Comparison of ENCODE assay signal across 18 cellular contexts in genomic region chr5:61089351-61089750, GRCh38.
DNase-seq lines count a peak whose midpoint lies in the region; ATAC-seq, FAIRE-seq and TF ChIP-seq lines count a peak whose summit lies in the region.
"Had no signal": no experiment of that assay in that cellular context is flagged by ENCODE, and none has a peak within 500 bp of the region (broad histone marks: within the 10 kb centered on the region; RNA-seq: fewer than 3 reads in every experiment).

No MANE protein-coding gene starts in this region.

- H3K4me3 ChIP-seq in endothelial cell of umbilical vein (replicated peaks in 1 of 3; ENCODE audit: insufficient read depth in 1 of 3, low read depth in 1 of 3, low read length in 3 of 3): no peak overlapping the region
- H3K4me3 ChIP-seq: A549, K562, SK-N-MC had no signal

- H3K9me3 ChIP-seq in endothelial cell of umbilical vein (replicated peaks; ENCODE audit: control insufficient read depth, insufficient read depth, low read length): no peaks in the 10 kb centered on the region

- dilution Hi-C loops in endothelial cell of umbilical vein (cut with MboI; ENCODE audit: extremely low pct_ligation_motif_present, low sequenced_read_pairs): no loop called here

- BruUV-seq in endothelial cell of umbilical vein (replicated peaks; lab: Mats Ljungman, UMichigan): no TSS peak

- DNase-seq in EH (ENCODE audit: low read depth) (peak; percentile 31), LHCN-M2 (ENCODE audit: low read depth) (peak; percentile 62), endothelial cell of umbilical vein (ENCODE audit: low read depth, low spot score) (no peak), myocyte (ENCODE audit: low read depth) (peak; percentile 11), GM19240 (ENCODE audit: insufficient read length, low spot score) (no peak), GM10266 (ENCODE audit: extremely low spot score) (no peak)
- DNase-seq: AML-193, NCI-H1436 treated with DMSO at 0.1 percent for 48 hours, NCI-H2081, NCI-H510A, NCI-H774 had no signal

- ATAC-seq in GM18873 (IDR thresholded peaks at IDR 0.05; ENCODE audit: low FRiP score, unreplicated experiment): no peak
- ATAC-seq: A549, HCT116, K562, Right ventricle myocardium inferior had no signal

- H3K9ac ChIP-seq in endothelial cell of umbilical vein (replicated peaks; ENCODE audit: extremely low read depth, insufficient read depth, low read length): no peak overlapping the region

- intact Hi-C loops in endothelial cell of umbilical vein (cut with micrococcal nuclease): no loop called here

- no peak overlapping the region for H3K27ac ChIP-seq in endothelial cell of umbilical vein (ENCODE audit: insufficient read depth, low read depth, low read length)
- H3K27ac ChIP-seq: A549, HL-60, SK-N-MC had no signal

- H3K79me2 ChIP-seq in endothelial cell of umbilical vein (ENCODE audit: control insufficient read depth, insufficient read depth, low read length): no peaks in the 10 kb centered on the region

- H3K9me1 ChIP-seq in endothelial cell of umbilical vein (replicated peaks; ENCODE audit: control insufficient read depth, extremely low read depth, insufficient read depth, low read length): no peaks in the 10 kb centered on the region

- H3K36me3 ChIP-seq in endothelial cell of umbilical vein (ENCODE audit: control insufficient read depth in 2 of 2, extremely low read depth in 1 of 2, insufficient read depth in 2 of 2, low read length in 2 of 2): no peaks in the 10 kb centered on the region

- H4K20me1 ChIP-seq in endothelial cell of umbilical vein (replicated peaks; ENCODE audit: control insufficient read depth, extremely low read depth, insufficient read depth, low read length): no peaks in the 10 kb centered on the region

- CTCF ChIA-PET in endothelial cell of umbilical vein (lab: Charles Lee): interaction anchor here (1.1 kb wide), 1 partner anchor 13 kb away, joined by 4 read pairs; no protein-coding TSS in a partner anchor

- H3K27me3 ChIP-seq in endothelial cell of umbilical vein (ENCODE audit: control insufficient read depth in 2 of 2, insufficient read depth in 2 of 2, low read length in 2 of 2): no peaks in the 10 kb centered on the region

- POLR2A ChIA-PET in endothelial cell of umbilical vein (lab: Charles Lee): no interaction called here

- peak overlapping the region; percentile 4 for H3K4me2 ChIP-seq in endothelial cell of umbilical vein (ENCODE audit: insufficient read depth, low read length)
- H3K4me2 ChIP-seq: A549 had no signal

- TF ChIP-seq POLR2A in endothelial cell of umbilical vein (IDR thresholded peaks at IDR 0.05; ENCODE audit: low read depth, low read length): no peak

- FAIRE-seq in endothelial cell of umbilical vein (lab: Jason Lieb, UNC): peak; percentile 35
- FAIRE-seq: A549, K562 had no signal

- TF ChIP-seq CTCF in endothelial cell of umbilical vein (IDR thresholded peaks at IDR 0.05; ENCODE audit: extremely low read depth in 1 of 2, insufficient read depth in 1 of 2, low read depth in 1 of 2, low read length in 2 of 2): no peak
- no peak for TF ChIP-seq CTCF in GM10266 (IDR thresholded peaks at IDR 0.05; ENCODE audit: control insufficient read depth, insufficient read depth, low read depth, missing control alignments)

- no peak overlapping the region for H2AFZ ChIP-seq in endothelial cell of umbilical vein (ENCODE audit: low read depth, low read length)

- H3K4me1 ChIP-seq in endothelial cell of umbilical vein (ENCODE audit: control insufficient read depth, extremely low read depth, insufficient read depth, low read length): no peaks in the 10 kb centered on the region
- H3K4me1 ChIP-seq: A549 had no signal

TF ChIP-seq in endothelial cell of umbilical vein, 7 proteins besides CTCF, POLR2A, EP300 and RAD21:
- no peak for TF ChIP-seq MAX (IDR thresholded peaks at IDR 0.05; ENCODE audit: insufficient read depth, insufficient read length)
- no peak for TF ChIP-seq FOS (IDR thresholded peaks at IDR 0.05; ENCODE audit: borderline replicate concordance, insufficient read depth, low read length)
- no peak for TF ChIP-seq EZH2 (IDR thresholded peaks at IDR 0.05; ENCODE audit: borderline replicate concordance, low read depth, low read length, severe bottlenecking)
- no peak for TF ChIP-seq MYC (IDR thresholded peaks at IDR 0.05; ENCODE audit: low read depth, low read length)
- no peak for TF ChIP-seq GATA2 (IDR thresholded peaks at IDR 0.05; ENCODE audit: insufficient read depth, insufficient read length, low read depth, low read length)
- TF ChIP-seq JUN (IDR thresholded peaks at IDR 0.05; ENCODE audit: borderline replicate concordance, insufficient read depth, insufficient read length, low read depth): no peak

Comparison
In these comparisons a context has a peak if more than half of its experiments do, and no peak if none do; other contexts are left out.
1. DNase-seq: peak in EH (single experiment), LHCN-M2 (single experiment) and myocyte (single experiment); none in endothelial cell of umbilical vein (single experiment), GM19240 (single experiment) and GM10266 (single experiment).